ENCODE assay signal across 1 cellular context in the genomic region with DNA sequence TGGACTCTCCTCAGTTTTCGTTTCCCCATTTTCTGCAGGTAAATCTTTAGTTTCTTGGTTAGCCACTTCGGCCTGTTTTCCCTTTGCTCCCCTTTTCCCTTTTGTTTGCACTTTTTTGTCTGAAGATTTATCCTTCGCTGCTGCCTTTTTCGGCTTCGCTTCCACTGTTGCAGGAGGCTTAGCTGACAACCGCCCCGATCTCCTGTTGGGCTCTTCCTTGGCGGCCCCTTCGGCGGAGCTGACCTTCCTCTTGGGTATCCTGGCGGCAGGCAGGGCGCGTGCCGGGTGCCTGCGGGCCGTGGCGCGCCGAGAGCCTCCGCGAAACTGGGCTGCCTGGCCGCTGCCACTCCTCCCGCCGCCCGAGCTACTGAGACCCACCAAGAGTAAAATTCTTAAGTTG.
TF ChIP-seq lines count a peak whose summit lies in the region.

No MANE protein-coding gene starts in this region.

TF ChIP-seq in H1, 55 proteins besides CTCF, POLR2A, EP300 and RAD21:
- TF ChIP-seq ASH2L (IDR thresholded peaks at IDR 0.05; ENCODE audit: low read length) = peak; percentile 48
- TF ChIP-seq, protein P1, sequence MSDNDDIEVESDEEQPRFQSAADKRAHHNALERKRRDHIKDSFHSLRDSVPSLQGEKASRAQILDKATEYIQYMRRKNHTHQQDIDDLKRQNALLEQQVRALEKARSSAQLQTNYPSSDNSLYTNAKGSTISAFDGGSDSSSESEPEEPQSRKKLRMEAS (IDR thresholded peaks at IDR 0.05) = peak; percentile 87
- TF ChIP-seq E2F6 (IDR thresholded peaks at IDR 0.05) = peak; percentile 80
- TF ChIP-seq, protein P2, sequence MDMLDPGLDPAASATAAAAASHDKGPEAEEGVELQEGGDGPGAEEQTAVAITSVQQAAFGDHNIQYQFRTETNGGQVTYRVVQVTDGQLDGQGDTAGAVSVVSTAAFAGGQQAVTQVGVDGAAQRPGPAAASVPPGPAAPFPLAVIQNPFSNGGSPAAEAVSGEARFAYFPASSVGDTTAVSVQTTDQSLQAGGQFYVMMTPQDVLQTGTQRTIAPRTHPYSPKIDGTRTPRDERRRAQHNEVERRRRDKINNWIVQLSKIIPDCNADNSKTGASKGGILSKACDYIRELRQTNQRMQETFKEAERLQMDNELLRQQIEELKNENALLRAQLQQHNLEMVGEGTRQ (IDR thresholded peaks at IDR 0.05; ENCODE audit: low read length) = 0 out of 2 replicates have a peak, but pooled peaks have one; percentile 8
- peak; percentile 31; the same call in 1 of the 2 replicates for TF ChIP-seq TBP (IDR thresholded peaks at IDR 0.05; ENCODE audit: low read depth, low read length)
TF ChIP-seq in H1: peak in this region for 5; not testable (repeated sequence) for 50.
